ENCODE assay signal across 17 cellular contexts in the genomic region with DNA sequence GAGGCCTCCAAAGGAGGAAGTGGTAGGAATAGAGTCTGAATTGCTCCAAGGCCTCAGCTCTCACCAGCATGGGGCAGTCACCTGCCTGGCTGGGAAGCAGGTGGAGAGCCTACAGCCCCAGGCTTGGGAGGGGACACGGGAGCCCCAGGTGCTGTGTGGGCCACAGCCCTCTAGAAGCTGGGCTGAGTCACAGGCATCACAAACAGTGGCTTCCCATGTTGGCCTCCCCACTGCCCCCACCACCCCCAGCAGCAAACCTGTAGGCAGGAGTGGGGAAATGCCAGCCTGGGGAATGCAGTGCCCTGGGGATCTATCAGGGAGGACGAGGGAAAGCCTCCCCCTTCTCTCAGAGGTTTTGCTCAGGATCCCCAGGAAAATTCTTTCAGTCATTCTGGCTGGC.
"Had no signal": no experiment of that assay in that cellular context is flagged by ENCODE, and none has a peak within 500 bp of the region (broad histone marks: within the 10 kb centered on the region; RNA-seq: fewer than 3 reads in every experiment).

No MANE protein-coding gene starts in this region.

- H3K4me3 Mint-ChIP-seq: activated CD4-positive, alpha-beta memory T cell treated with anti-CD3 and anti-CD28 coated beads for 36 hours; activated CD8-positive, alpha-beta memory T cell treated with anti-CD3 and anti-CD28 coated beads, Interleukin-2, amount 10 ng/mL, durations not matched to agents 7 days and 5 days; immature natural killer cell; naive B cell had no signal

- H3K4me1 Mint-ChIP-seq: activated CD8-positive, alpha-beta memory T cell treated with anti-CD3 and anti-CD28 coated beads, Interleukin-2, amount 10 ng/mL, durations not matched to agents 7 days and 5 days; immature natural killer cell; naive B cell had no signal

- H3K4me3 ChIP-seq: heart left ventricle, lung, skin epidermis, suprapubic skin had no signal

- H3K27me3 ChIP-seq: suprapubic skin had no signal

- H3K27ac ChIP-seq: epithelial cell of prostate, heart left ventricle, neutrophil, suprapubic skin, VCaP had no signal

- H3K36me3 Mint-ChIP-seq: activated CD4-positive, alpha-beta memory T cell treated with anti-CD3 and anti-CD28 coated beads for 36 hours; activated CD8-positive, alpha-beta memory T cell treated with anti-CD3 and anti-CD28 coated beads, Interleukin-2, amount 10 ng/mL, durations not matched to agents 7 days and 5 days; immature natural killer cell; naive B cell had no signal

- H3K9me3 Mint-ChIP-seq: activated CD4-positive, alpha-beta memory T cell treated with anti-CD3 and anti-CD28 coated beads for 36 hours; naive B cell had no signal

- H3K27ac Mint-ChIP-seq: activated CD4-positive, alpha-beta memory T cell treated with anti-CD3 and anti-CD28 coated beads for 36 hours; activated CD8-positive, alpha-beta memory T cell treated with anti-CD3 and anti-CD28 coated beads, Interleukin-2, amount 10 ng/mL, durations not matched to agents 7 days and 5 days; immature natural killer cell had no signal

- H3K36me3 ChIP-seq: heart left ventricle, neutrophil, suprapubic skin had no signal

- H3K9me3 ChIP-seq: heart left ventricle, neutrophil, suprapubic skin had no signal

- DNase-seq: activated CD4-positive, alpha-beta memory T cell treated with anti-CD3 and anti-CD28 coated beads for 36 hours; activated CD8-positive, alpha-beta memory T cell treated with anti-CD3 and anti-CD28 coated beads, Interleukin-2, amount 10 ng/mL, durations not matched to agents 7 days and 5 days; activated naive CD4-positive, alpha-beta T cell treated with anti-CD3 and anti-CD28 coated beads, Interleukin-2, amount 50 U/mL, for 16 hours; activated T-cell treated with anti-CD3 and anti-CD28 coated beads, Interleukin-2, amount 50 U/mL, for 1 hour; heart left ventricle; immature natural killer cell; left colon; naive B cell; stimulated activated CD4-positive, alpha-beta T cell treated with anti-CD3 and anti-CD28 coated beads, Interleukin-4, amount 100 ng/mL, for 4 hours; stimulated activated naive CD8-positive, alpha-beta T cell treated with anti-CD3 and anti-CD28 coated beads, Interleukin-15, Interleukin-2, amounts not matched to agents 100 U/mL and 50 U/mL, for 24 hours; T-helper 1 cell had no signal

- ATAC-seq: activated CD8-positive, alpha-beta memory T cell treated with anti-CD3 and anti-CD28 coated beads, Interleukin-2, amount 10 ng/mL, durations not matched to agents 7 days and 5 days; left colon; stimulated activated naive CD8-positive, alpha-beta T cell treated with anti-CD3 and anti-CD28 coated beads, Interleukin-15, Interleukin-2, amounts not matched to agents 100 U/mL and 50 U/mL, for 24 hours had no signal
